Comparison of ENCODE assay signal across 1 cellular context in the genomic region with DNA sequence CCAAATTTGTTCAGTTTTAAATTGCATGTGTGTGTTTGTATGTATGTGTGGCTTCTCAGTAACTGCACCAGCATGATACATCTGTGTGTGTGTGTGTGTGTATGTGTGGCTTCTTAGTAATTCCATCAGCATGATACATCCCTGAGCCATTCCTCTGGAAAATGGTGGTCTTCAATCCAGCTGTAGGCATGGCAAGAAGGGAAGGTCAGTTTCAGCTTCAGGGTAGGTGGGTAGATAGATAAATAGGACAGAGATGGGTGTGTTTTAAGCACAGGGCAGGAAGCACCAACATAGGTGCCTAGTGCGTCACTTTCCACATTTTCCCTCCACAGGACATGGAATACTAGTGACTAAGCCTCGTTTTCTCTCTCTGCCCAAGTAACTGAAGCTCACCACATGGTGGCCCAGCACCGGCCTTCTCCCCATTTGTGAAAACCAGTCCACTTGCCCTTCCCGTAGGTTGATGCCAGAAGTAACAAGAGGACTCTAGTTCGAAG.
TF ChIP-seq lines count a peak whose summit lies in the region.

No MANE protein-coding gene starts in this region.

TF ChIP-seq in IMR-90, 13 proteins besides CTCF, POLR2A, EP300 and RAD21:
- no peak for TF ChIP-seq MAFK (IDR thresholded peaks at IDR 0.05; ENCODE audit: low read depth, low read length)
- no peak for TF ChIP-seq NFE2L2 (IDR thresholded peaks at IDR 0.05; ENCODE audit: low read depth, low read length)
- TF ChIP-seq, protein P1, sequence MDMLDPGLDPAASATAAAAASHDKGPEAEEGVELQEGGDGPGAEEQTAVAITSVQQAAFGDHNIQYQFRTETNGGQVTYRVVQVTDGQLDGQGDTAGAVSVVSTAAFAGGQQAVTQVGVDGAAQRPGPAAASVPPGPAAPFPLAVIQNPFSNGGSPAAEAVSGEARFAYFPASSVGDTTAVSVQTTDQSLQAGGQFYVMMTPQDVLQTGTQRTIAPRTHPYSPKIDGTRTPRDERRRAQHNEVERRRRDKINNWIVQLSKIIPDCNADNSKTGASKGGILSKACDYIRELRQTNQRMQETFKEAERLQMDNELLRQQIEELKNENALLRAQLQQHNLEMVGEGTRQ (IDR thresholded peaks at IDR 0.05; ENCODE audit: low read depth, low read length) = no peak
- TF ChIP-seq FOS (IDR thresholded peaks at IDR 0.05; ENCODE audit: low read depth, low read length) = no peak
- no peak for TF ChIP-seq CHD1 (IDR thresholded peaks at IDR 0.05; ENCODE audit: low read depth, low read length)
- TF ChIP-seq BHLHE40 (IDR thresholded peaks at IDR 0.05; ENCODE audit: low read depth, low read length) = no peak
- TF ChIP-seq RCOR1 (IDR thresholded peaks at IDR 0.05; ENCODE audit: insufficient replicate concordance, low read length) = no peak
- TF ChIP-seq, protein P2, sequence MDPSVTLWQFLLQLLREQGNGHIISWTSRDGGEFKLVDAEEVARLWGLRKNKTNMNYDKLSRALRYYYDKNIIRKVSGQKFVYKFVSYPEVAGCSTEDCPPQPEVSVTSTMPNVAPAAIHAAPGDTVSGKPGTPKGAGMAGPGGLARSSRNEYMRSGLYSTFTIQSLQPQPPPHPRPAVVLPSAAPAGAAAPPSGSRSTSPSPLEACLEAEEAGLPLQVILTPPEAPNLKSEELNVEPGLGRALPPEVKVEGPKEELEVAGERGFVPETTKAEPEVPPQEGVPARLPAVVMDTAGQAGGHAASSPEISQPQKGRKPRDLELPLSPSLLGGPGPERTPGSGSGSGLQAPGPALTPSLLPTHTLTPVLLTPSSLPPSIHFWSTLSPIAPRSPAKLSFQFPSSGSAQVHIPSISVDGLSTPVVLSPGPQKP (IDR thresholded peaks at IDR 0.05; ENCODE audit: borderline replicate concordance, low read depth, low read length) = no peak
- no peak for TF ChIP-seq MXI1 (IDR thresholded peaks at IDR 0.05; ENCODE audit: borderline replicate concordance, low read depth, low read length)
- no peak for TF ChIP-seq CEBPB (IDR thresholded peaks at IDR 0.05; ENCODE audit: low read depth, low read length)
- no peak for TF ChIP-seq RFX5 (IDR thresholded peaks at IDR 0.05; ENCODE audit: low read depth, low read length)
- no peak for TF ChIP-seq MAZ (IDR thresholded peaks at IDR 0.05; ENCODE audit: borderline replicate concordance, low read depth, low read length)
- no peak for TF ChIP-seq SMC3 (IDR thresholded peaks at IDR 0.05; ENCODE audit: low read depth, low read length)
